ENCODE assay signal across 12 cellular contexts in genomic region chr16:50371936-50372595, GRCh38. TPM values are rescaled to one million over a fixed set of nuclear protein-coding genes. Genes with fewer than 3 reads are reported as not detected.
DNase-seq lines count a peak whose midpoint lies in the region; ATAC-seq, FAIRE-seq and TF ChIP-seq lines count a peak whose summit lies in the region.
"Had no signal": no experiment of that assay in that cellular context is flagged by ENCODE, and none has a peak within 500 bp of the region (broad histone marks: within the 10 kb centered on the region; RNA-seq: fewer than 3 reads in every experiment).

No MANE protein-coding gene starts in this region.

- no peaks in the 10 kb centered on the region for H3K9me3 Mint-ChIP-seq in activated CD4-positive, alpha-beta T cell treated with anti-CD3 and anti-CD28 coated beads for 36 hours (ENCODE audit: low read depth)
- H3K9me3 Mint-ChIP-seq in activated CD4-positive, alpha-beta T cell treated with anti-CD3 and anti-CD28 coated beads, Interleukin-2, amount 10 ng/mL, durations not matched to agents 7 days and 5 days: no peaks in the 10 kb centered on the region
- H3K9me3 Mint-ChIP-seq: CD4-positive, CD25-positive, alpha-beta regulatory T cell had no signal

- H3K27ac ChIP-seq in body of pancreas: no peak overlapping the region

- no peak for TF ChIP-seq POLR2A in body of pancreas (IDR thresholded peaks at IDR 0.05)

- peaks cover 10% of the 10 kb centered on the region for H3K4me1 ChIP-seq in body of pancreas

- ATAC-seq in activated CD4-positive, alpha-beta T cell treated with anti-CD3 and anti-CD28 coated beads for 36 hours: no peak
- no peak for ATAC-seq in body of pancreas
- no peak for ATAC-seq in left lobe of liver
- ATAC-seq in activated CD4-positive, CD25-positive, alpha-beta regulatory T cell treated with anti-CD3 and anti-CD28 coated beads, Interleukin-2, amount 50 U/mL, for 24 hours: no peak

- no peaks in the 10 kb centered on the region for H3K27me3 ChIP-seq in body of pancreas

- CTCF ChIA-PET in activated CD4-positive, alpha-beta T cell treated with anti-CD3 and anti-CD28 coated beads for 36 hours (lab: Charles Lee): interaction anchor here (0.6 to 3.3 kb wide), 5 partner anchors 12 to 292 kb away, joined by 3 to 23 read pairs (median 3); no protein-coding TSS in a partner anchor
- CTCF ChIA-PET in activated CD4-positive, alpha-beta T cell treated with anti-CD3 and anti-CD28 coated beads, Interleukin-2, amount 10 ng/mL, durations not matched to agents 7 days and 5 days (lab: Charles Lee): interaction anchor here (0.8 to 3.9 kb wide), 5 partner anchors 16 to 434 kb away, joined by 4 to 20 read pairs (median 4); no protein-coding TSS in a partner anchor

- no peak for FAIRE-seq in RCC 7860 (lab: Jason Lieb, UNC)

- intact Hi-C loops in activated CD4-positive, alpha-beta T cell treated with anti-CD3 and anti-CD28 coated beads for 36 hours (cut with DNase I, micrococcal nuclease): loop anchor here (5.0 to 10.0 kb wide), 2 partner anchors 133 to 270 kb away; no protein-coding TSS in a partner anchor
- intact Hi-C loops in body of pancreas (cut with DNase I): no loop called here

- H3K4me1 Mint-ChIP-seq in activated CD4-positive, alpha-beta T cell treated with anti-CD3 and anti-CD28 coated beads for 36 hours: peaks cover 15% of the 10 kb centered on the region
- peaks cover 16% of the 10 kb centered on the region for H3K4me1 Mint-ChIP-seq in activated CD4-positive, alpha-beta T cell treated with anti-CD3 and anti-CD28 coated beads, Interleukin-2, amount 10 ng/mL, durations not matched to agents 7 days and 5 days

- peak; percentile 23 for DNase-seq in activated CD4-positive, alpha-beta T cell treated with anti-CD3 and anti-CD28 coated beads for 36 hours
- DNase-seq in activated CD4-positive, alpha-beta T cell treated with anti-CD3 and anti-CD28 coated beads, Interleukin-2, amount 10 ng/mL, durations not matched to agents 7 days and 5 days: no peak
- DNase-seq in body of pancreas (peak in 3 of 4 donors; percentile 13 to 30 (median 28)), islet precursor cell (peak; percentile 73), superior temporal gyrus (ENCODE audit: extremely low spot score) (peak; percentile 75), left lobe of liver (ENCODE audit: low spot score) (no peak), RCC 7860 (ENCODE audit: low spot score) (no peak)
- DNase-seq: activated CD4-positive, alpha-beta T cell treated with anti-CD3 and anti-CD28 coated beads, Interleukin-2, amount 50 U/mL, for 1 hour; CD4-positive, CD25-positive, alpha-beta regulatory T cell; NCI-H1092; stimulated activated CD4-positive, alpha-beta T cell treated with anti-CD3 and anti-CD28 coated beads, Interleukin-2, amount 100 ng/mL, for 24 hours had no signal

- no peak overlapping the region for H3K4me3 ChIP-seq in body of pancreas

- no peak overlapping the region for H3K27ac Mint-ChIP-seq in activated CD4-positive, alpha-beta T cell treated with anti-CD3 and anti-CD28 coated beads for 36 hours
- no peak overlapping the region for H3K27ac Mint-ChIP-seq in activated CD4-positive, alpha-beta T cell treated with anti-CD3 and anti-CD28 coated beads, Interleukin-2, amount 10 ng/mL, durations not matched to agents 7 days and 5 days
- H3K27ac Mint-ChIP-seq: CD4-positive, CD25-positive, alpha-beta regulatory T cell had no signal

- H3K27me3 Mint-ChIP-seq in activated CD4-positive, alpha-beta T cell treated with anti-CD3 and anti-CD28 coated beads for 36 hours: no peaks in the 10 kb centered on the region
- H3K27me3 Mint-ChIP-seq in activated CD4-positive, alpha-beta T cell treated with anti-CD3 and anti-CD28 coated beads, Interleukin-2, amount 10 ng/mL, durations not matched to agents 7 days and 5 days: peaks cover 2% of the 10 kb centered on the region

- no peaks in the 10 kb centered on the region for H3K36me3 ChIP-seq in body of pancreas (replicated peaks in 1 of 2; ENCODE audit: insufficient read depth in 1 of 2, low read depth in 2 of 2)

- peaks cover 7% of the 10 kb centered on the region for H3K36me3 Mint-ChIP-seq in activated CD4-positive, alpha-beta T cell treated with anti-CD3 and anti-CD28 coated beads for 36 hours (ENCODE audit: low read depth)
- peaks cover 7% of the 10 kb centered on the region for H3K36me3 Mint-ChIP-seq in activated CD4-positive, alpha-beta T cell treated with anti-CD3 and anti-CD28 coated beads, Interleukin-2, amount 10 ng/mL, durations not matched to agents 7 days and 5 days (ENCODE audit: low read depth)
- H3K36me3 Mint-ChIP-seq: CD4-positive, CD25-positive, alpha-beta regulatory T cell had no signal

- H3K4me3 Mint-ChIP-seq in activated CD4-positive, alpha-beta T cell treated with anti-CD3 and anti-CD28 coated beads for 36 hours: no peak overlapping the region
- H3K4me3 Mint-ChIP-seq in activated CD4-positive, alpha-beta T cell treated with anti-CD3 and anti-CD28 coated beads, Interleukin-2, amount 10 ng/mL, durations not matched to agents 7 days and 5 days: no peak overlapping the region

- TF ChIP-seq CTCF in body of pancreas (IDR thresholded peaks at IDR 0.05): peak in 1 of 7 experiments; percentile 14

- H3K9me3 ChIP-seq in body of pancreas: no peaks in the 10 kb centered on the region

- 51 to 57% methylated on average over 6 to 7 of the region's 7 CpGs for WGBS in body of pancreas, 2 donors

- POLR2A ChIA-PET in activated CD4-positive, alpha-beta T cell treated with anti-CD3 and anti-CD28 coated beads for 36 hours (lab: Charles Lee): no interaction called here
- POLR2A ChIA-PET in activated CD4-positive, alpha-beta T cell treated with anti-CD3 and anti-CD28 coated beads, Interleukin-2, amount 10 ng/mL, durations not matched to agents 7 days and 5 days (lab: Charles Lee): no interaction called here

RNA-seq across cellular contexts. Expression of gene BRD7, which starts 3.3 kb away (rescaled TPM):
- 100 to 1,000 TPM in 1 of 2 experiments, 10 to 100 TPM in 1; 87.7 to 104 TPM for total RNA-seq in activated CD4-positive, alpha-beta T cell treated with anti-CD3 and anti-CD28 coated beads for 36 hours
- 100 to 1,000 TPM; 102 to 105 TPM for total RNA-seq in activated CD4-positive, alpha-beta T cell treated with anti-CD3 and anti-CD28 coated beads, Interleukin-2, amount 10 ng/mL, durations not matched to agents 7 days and 5 days
- 10 to 100 TPM; 21.8 to 32.6 TPM for total RNA-seq in body of pancreas
- total RNA-seq in left lobe of liver: 17.9 TPM

Comparison
In these comparisons a context has a peak if more than half of its experiments do, and no peak if none do; other contexts are left out.
1. DNase-seq: peak in activated CD4-positive, alpha-beta T cell treated with anti-CD3 and anti-CD28 coated beads for 36 hours (single experiment), body of pancreas (3 of 4), islet precursor cell (single experiment) and superior temporal gyrus (single experiment); none in activated CD4-positive, alpha-beta T cell treated with anti-CD3 and anti-CD28 coated beads, Interleukin-2, amount 10 ng/mL, durations not matched to agents 7 days and 5 days (single experiment), left lobe of liver (single experiment) and RCC 7860 (single experiment).